Comparison of ENCODE assay signal across 17 cellular contexts in the genomic region with DNA sequence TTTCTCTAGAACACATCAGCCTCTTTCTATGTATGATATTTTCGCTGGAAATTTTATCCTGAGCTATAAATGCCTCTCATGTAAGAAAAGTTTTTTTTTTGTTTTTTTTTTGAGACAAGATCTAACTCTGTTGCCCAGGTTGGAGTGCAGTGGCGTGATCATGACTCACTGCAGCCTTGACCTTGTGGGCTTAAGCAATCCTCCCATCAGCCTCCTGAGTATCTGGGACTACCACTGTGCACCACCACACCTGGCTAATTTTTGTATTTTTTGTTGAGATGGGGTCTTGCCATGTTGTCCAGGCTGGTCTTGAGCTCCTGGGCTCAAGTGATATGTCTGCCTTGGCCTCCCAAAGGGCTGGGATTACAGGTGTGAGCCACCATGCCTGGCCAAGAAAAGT.
DNase-seq lines count a peak whose midpoint lies in the region; ATAC-seq and TF ChIP-seq lines count a peak whose summit lies in the region.
"Had no signal": no experiment of that assay in that cellular context is flagged by ENCODE, and none has a peak within 500 bp of the region (broad histone marks: within the 10 kb centered on the region; RNA-seq: fewer than 3 reads in every experiment).

No MANE protein-coding gene starts in this region.

- H3K79me2 ChIP-seq in PC-3 (ENCODE audit: low read length): peaks cover 89% of the 10 kb centered on the region

- intact Hi-C loops in Calu3 (cut with micrococcal nuclease; ENCODE audit: unreplicated experiment): no loop called here
- intact Hi-C loops in PC-3 (cut with micrococcal nuclease): loop anchor here (5.0 kb wide), 3 partner anchors 209 to 384 kb away; no protein-coding TSS in a partner anchor
- intact Hi-C loops in right lobe of liver (cut with DNase I): loop anchor here in 1 of 2 donors (10.0 kb wide), 1 partner anchor 107 kb away; no protein-coding TSS in a partner anchor

- H3K4me1 ChIP-seq in PC-3 (ENCODE audit: insufficient read depth, low read length) (peaks cover 39% of the 10 kb centered on the region), right lobe of liver (no peaks in the 10 kb centered on the region)
- H3K4me1 ChIP-seq: ascending aorta, BE2C had no signal

- no peaks in the 10 kb centered on the region for H3K27me3 Mint-ChIP-seq in Calu3 (ENCODE audit: unreplicated experiment)
- H3K27me3 Mint-ChIP-seq: activated CD4-positive, alpha-beta memory T cell treated with anti-CD3 and anti-CD28 coated beads, Interleukin-2, amount 10 ng/mL, durations not matched to agents 7 days and 5 days had no signal

- no peaks in the 10 kb centered on the region for H3K9me2 ChIP-seq in PC-3 (replicated peaks; ENCODE audit: low read length)

- DNase-seq in Calu3: peak; percentile 36
- peak; percentile 95 for DNase-seq in PC-3
- peak; percentile 40 for DNase-seq in dermis blood vessel endothelial cell
- no peak for DNase-seq in right lobe of liver
- no peak for DNase-seq in stimulated activated naive CD4-positive, alpha-beta T cell treated with Interleukin-2 at 50 U/mL for 16 hours (lab: John Stamatoyannopoulos, UW)
- no peak for DNase-seq in NCI-H2081 treated with DMSO at 0.1 percent for 48 hours (lab: John Stamatoyannopoulos, UW)
- no peak for DNase-seq in GM03348 (ENCODE audit: low spot score)
- DNase-seq: activated CD4-positive, alpha-beta memory T cell treated with anti-CD3 and anti-CD28 coated beads, Interleukin-2, amount 10 ng/mL, durations not matched to agents 7 days and 5 days; BE2C; DMS79; H9; NCI-H1092 treated with DMSO at 0.1 percent for 48 hours; stimulated activated CD4-positive, alpha-beta T cell treated with anti-CD3 and anti-CD28 coated beads, Interleukin-4, amount 100 ng/mL, for 24 hours; transverse colon had no signal

- H3K4me3 ChIP-seq in PC-3 (ENCODE audit: low read length): no peak overlapping the region
- no peak overlapping the region for H3K4me3 ChIP-seq in right lobe of liver
- H3K4me3 ChIP-seq: ascending aorta, transverse colon had no signal

- H3K9me3 Mint-ChIP-seq in Calu3 (ENCODE audit: low read depth, unreplicated experiment): no peaks in the 10 kb centered on the region
- H3K9me3 Mint-ChIP-seq: activated CD4-positive, alpha-beta memory T cell treated with anti-CD3 and anti-CD28 coated beads, Interleukin-2, amount 10 ng/mL, durations not matched to agents 7 days and 5 days; H9 had no signal

- H3K27ac Mint-ChIP-seq in Calu3 (ENCODE audit: unreplicated experiment): peak overlapping the region; percentile 45
- H3K27ac Mint-ChIP-seq: activated CD4-positive, alpha-beta memory T cell treated with anti-CD3 and anti-CD28 coated beads, Interleukin-2, amount 10 ng/mL, durations not matched to agents 7 days and 5 days; H9 had no signal

- peak; percentile 63 for ATAC-seq in PC-3
- peak in 3 of 4 donors; percentile 36 to 74 (median 61) for ATAC-seq in right lobe of liver
- no peak for ATAC-seq in HG03565 (IDR thresholded peaks at IDR 0.05; ENCODE audit: unreplicated experiment)
- ATAC-seq: sciatic nerve had no signal

- peak overlapping the region; percentile 23 for H3K27ac ChIP-seq in PC-3 (ENCODE audit: low read length)
- no peak overlapping the region for H3K27ac ChIP-seq in right lobe of liver
- H3K27ac ChIP-seq: ascending aorta, transverse colon had no signal

- H3K27me3 ChIP-seq in PC-3 (ENCODE audit: low read length) (no peaks in the 10 kb centered on the region), right lobe of liver (no peaks in the 10 kb centered on the region)
- H3K27me3 ChIP-seq: ascending aorta, BE2C, transverse colon had no signal

- H3F3A ChIP-seq in PC-3 (ENCODE audit: low read length, unreplicated experiment): peaks cover 16% of the 10 kb centered on the region

- POLR2A ChIA-PET in PC-3 (lab: Charles Lee; ENCODE audit: unreplicated experiment): interaction anchor here (0.7 kb wide), 2 partner anchors 18 to 81 kb away, joined by 3 to 6 read pairs; partner anchors contain the start of gene AP3M1

- no peak for TF ChIP-seq POLR2A in right lobe of liver (IDR thresholded peaks at IDR 0.05)

- 74% methylated on average over 2 of the region's 2 CpGs for WGBS in right lobe of liver (ENCODE audit: insufficient coverage, low coverage, low lambda C conversion rate, missing lambda C conversion rate)

- peak overlapping the region; percentile 2 for H3K4me2 ChIP-seq in PC-3 (ENCODE audit: low read length)

- H3K9me3 ChIP-seq in PC-3 (ENCODE audit: low read length): no peaks in the 10 kb centered on the region
- no peaks in the 10 kb centered on the region for H3K9me3 ChIP-seq in right lobe of liver
- H3K9me3 ChIP-seq: ascending aorta, BE2C, transverse colon had no signal

- peaks cover 39% of the 10 kb centered on the region for H4K20me1 ChIP-seq in PC-3 (ENCODE audit: low read length)

- H3K4me3 Mint-ChIP-seq in Calu3 (ENCODE audit: low read depth, unreplicated experiment): no peak overlapping the region
- H3K4me3 Mint-ChIP-seq: activated CD4-positive, alpha-beta memory T cell treated with anti-CD3 and anti-CD28 coated beads, Interleukin-2, amount 10 ng/mL, durations not matched to agents 7 days and 5 days; H9 had no signal

- BruUV-seq in Calu3 (replicated peaks; lab: Mats Ljungman, UMichigan) (no TSS peak), PC-3 (replicated peaks; lab: Mats Ljungman, UMichigan) (no TSS peak)

- H3K36me3 Mint-ChIP-seq in Calu3 (ENCODE audit: insufficient read depth, unreplicated experiment): no peaks in the 10 kb centered on the region

- H3K9ac ChIP-seq in PC-3 (ENCODE audit: low read length): no peak overlapping the region

- CTCF ChIA-PET in Calu3 (lab: Charles Lee) (interaction anchor here (0.6 kb wide), 3 partner anchors 21 to 1096 kb away, joined by 3 to 8 read pairs (median 3); no protein-coding TSS in a partner anchor), PC-3 (lab: Charles Lee) (interaction anchor here (0.6 kb wide), 1 partner anchor 112 kb away, joined by 3 read pairs; no protein-coding TSS in a partner anchor)

- peaks cover 26% of the 10 kb centered on the region for H3K4me1 Mint-ChIP-seq in Calu3 (ENCODE audit: low read depth, unreplicated experiment)

- H3K36me3 ChIP-seq in PC-3 (ENCODE audit: low read depth, low read length) (peaks cover 7% of the 10 kb centered on the region), right lobe of liver (no peaks in the 10 kb centered on the region)
- H3K36me3 ChIP-seq: ascending aorta, BE2C, transverse colon had no signal

- H2AFZ ChIP-seq in PC-3 (ENCODE audit: low read length): no peak overlapping the region

- TF ChIP-seq CTCF in Calu3 (IDR thresholded peaks at IDR 0.05; ENCODE audit: unreplicated experiment) (no peak), PC-3 (conservative IDR thresholded peaks at IDR 0.05; ENCODE audit: low read depth, low read length) (no peak), right lobe of liver (IDR thresholded peaks at IDR 0.05) (no peak)

Comparison
In these comparisons a context has a peak if more than half of its experiments do, and no peak if none do; other contexts are left out.
1. DNase-seq: peak in Calu3 (single experiment), PC-3 (single experiment) and dermis blood vessel endothelial cell (single experiment); none in right lobe of liver (0 of 3), stimulated activated naive CD4-positive, alpha-beta T cell treated with Interleukin-2 at 50 U/mL for 16 hours (single experiment), NCI-H2081 treated with DMSO at 0.1 percent for 48 hours (single experiment) and GM03348 (single experiment).